In genomic region chr3:69491980-69492379, GRCh38 we compare ENCODE assay signal across 18 cellular contexts.
DNase-seq lines count a peak whose midpoint lies in the region; ATAC-seq, FAIRE-seq and TF ChIP-seq lines count a peak whose summit lies in the region.
"Had no signal": no experiment of that assay in that cellular context is flagged by ENCODE, and none has a peak within 500 bp of the region (broad histone marks: within the 10 kb centered on the region; RNA-seq: fewer than 3 reads in every experiment).

No MANE protein-coding gene starts in this region.

- H3K9me3 ChIP-seq in right atrium auricular region: no peaks in the 10 kb centered on the region
- H3K9me3 ChIP-seq in thyroid gland: no peaks in the 10 kb centered on the region
- H3K9me3 ChIP-seq in HepG2 (ENCODE audit: low read length): no peaks in the 10 kb centered on the region

- BruUV-seq in HepG2 (replicated peaks; lab: Mats Ljungman, UMichigan): no TSS peak

- intact Hi-C loops in thyroid gland (cut with DNase I): no loop called here
- intact Hi-C loops in HepG2 (cut with micrococcal nuclease; ENCODE audit: unreplicated experiment): loop anchor here (10.0 kb wide), 1 partner anchor 303 kb away; no protein-coding TSS in a partner anchor

- H3K79me2 ChIP-seq in HepG2 (ENCODE audit: insufficient read depth, low read length): no peaks in the 10 kb centered on the region

- H4K20me1 ChIP-seq in HepG2 (ENCODE audit: insufficient read depth, low read length): no peaks in the 10 kb centered on the region

- no peak for ATAC-seq in HepG2

- H3K4me2 ChIP-seq in HepG2 (ENCODE audit: low read depth, low read length): no peak overlapping the region

- no peaks in the 10 kb centered on the region for H3K27me3 Mint-ChIP-seq in type B pancreatic cell

- H3K4me3 ChIP-seq in bronchial epithelial cell (ENCODE audit: low read depth, low read length) (no peak overlapping the region), right atrium auricular region (no peak overlapping the region), thyroid gland (replicated peaks in 1 of 3) (no peak overlapping the region), brain microvascular endothelial cell (ENCODE audit: low read depth, low read length) (no peak overlapping the region), HepG2 (replicated peaks in 1 of 3; ENCODE audit: insufficient read depth in 1 of 3, low read depth in 2 of 3, low read length in 3 of 3) (no peak overlapping the region)
- H3K4me3 ChIP-seq: GM23248 had no signal

- TF ChIP-seq POLR2A in thyroid gland (IDR thresholded peaks at IDR 0.05): no peak
- no peak for TF ChIP-seq POLR2A in HepG2 (IDR thresholded peaks at IDR 0.05; ENCODE audit: insufficient read depth in 1 of 2, low read depth in 2 of 2, low read length in 2 of 2)

- no peaks in the 10 kb centered on the region for H3K9me3 Mint-ChIP-seq in type B pancreatic cell
- H3K9me3 Mint-ChIP-seq: CD4-positive, alpha-beta T cell had no signal

- in situ Hi-C loops in brain microvascular endothelial cell (cut with HindIII; ENCODE audit: low pct_ligation_motif_present, low sequenced_read_pairs) (no loop called here), HepG2 (cut with HindIII; ENCODE audit: extremely low pct_ligation_motif_present, low pct_unique_long_range_greater_than_20kb) (no loop called here)

- peak; percentile 82 for FAIRE-seq in bronchial epithelial cell (lab: Jason Lieb, UNC)
- FAIRE-seq in HepG2 (lab: Jason Lieb, UNC): no peak
- FAIRE-seq: G401.6 had no signal

- DNase-seq in DMS 273 (lab: John Stamatoyannopoulos, UW; ENCODE audit: unreplicated experiment) (peak; percentile 1), DMS 273 treated with DMSO at 0.1 percent for 48 hours (lab: John Stamatoyannopoulos, UW) (no peak), bronchial epithelial cell (ENCODE audit: low read depth) (no peak), right atrium auricular region (ENCODE audit: low spot score) (no peak), thyroid gland (peak; percentile 78 to 80), type B pancreatic cell (ENCODE audit: extremely low spot score, unreplicated experiment) (no peak), brain microvascular endothelial cell (no peak), HepG2 (ENCODE audit: low spot score) (no peak)
- DNase-seq: CD4-positive, alpha-beta T cell; DMS79; GM23248; KBM-7; NCI-H1436; NCI-H2029 treated with DMSO at 0.1 percent for 48 hours; NCI-H510A treated with DMSO at 0.1 percent for 48 hours had no signal

- H3K27ac ChIP-seq in right atrium auricular region (peak overlapping the region; percentile 26 to 72), thyroid gland (peak overlapping the region in 2 of 3 donors; percentile 15 to 45), brain microvascular endothelial cell (no peak overlapping the region), HepG2 (ENCODE audit: extremely low read length, insufficient read depth, low read length) (no peak overlapping the region)
- H3K27ac ChIP-seq: 22Rv1, GM23248 had no signal

- no peaks in the 10 kb centered on the region for H3K36me3 Mint-ChIP-seq in type B pancreatic cell

- no peak overlapping the region for H2AFZ ChIP-seq in HepG2 (ENCODE audit: low read length)
- H2AFZ ChIP-seq: GM23248 had no signal

- no peak overlapping the region for H3K27ac Mint-ChIP-seq in type B pancreatic cell
- H3K27ac Mint-ChIP-seq: B cell; CD4-positive, alpha-beta T cell had no signal

- H3K27me3 ChIP-seq in bronchial epithelial cell (ENCODE audit: control insufficient read depth, insufficient read depth, low read length): no peaks in the 10 kb centered on the region
- no peaks in the 10 kb centered on the region for H3K27me3 ChIP-seq in right atrium auricular region
- no peaks in the 10 kb centered on the region for H3K27me3 ChIP-seq in thyroid gland
- no peaks in the 10 kb centered on the region for H3K27me3 ChIP-seq in brain microvascular endothelial cell (replicated peaks)
- 0 out of 5 replicates have a peak, but pooled peaks cover 0 to 3% of the 10 kb centered on the region in 2 experiments for H3K27me3 ChIP-seq in HepG2 (ENCODE audit: control insufficient read depth in 1 of 2, insufficient read depth in 2 of 2, low read length in 2 of 2)

- H3K4me1 Mint-ChIP-seq in type B pancreatic cell (ENCODE audit: unreplicated experiment): peaks cover 8% of the 10 kb centered on the region
- H3K4me1 Mint-ChIP-seq: B cell had no signal

- 28 to 47% methylated on average over 6 of the region's 6 CpGs for WGBS in thyroid gland, 2 donors
- WGBS in HepG2 (ENCODE audit: low lambda C conversion rate): 20% methylated on average over 6 of the region's 6 CpGs

- no peak overlapping the region for H3K9ac ChIP-seq in HepG2 (ENCODE audit: insufficient read depth, low read depth, low read length)
- H3K9ac ChIP-seq: GM23248 had no signal

- H3K36me3 ChIP-seq in bronchial epithelial cell (ENCODE audit: control insufficient read depth, insufficient read depth, low read length) (no peaks in the 10 kb centered on the region), right atrium auricular region (no peaks in the 10 kb centered on the region), thyroid gland (no peaks in the 10 kb centered on the region), brain microvascular endothelial cell (replicated peaks) (no peaks in the 10 kb centered on the region), HepG2 (replicated peaks in 1 of 2; ENCODE audit: control insufficient read depth in 1 of 2, insufficient read depth in 2 of 2, low read length in 2 of 2) (no peaks in the 10 kb centered on the region)

- no peak for TF ChIP-seq EP300 in HepG2 (IDR thresholded peaks at IDR 0.05; ENCODE audit: low read depth in 2 of 2, low read length in 2 of 2)
- TF ChIP-seq EP300 in HepG2 (CRISPR knock-in tag; IDR thresholded peaks at IDR 0.05; ENCODE audit: borderline replicate concordance): no peak

- H3K4me3 Mint-ChIP-seq in type B pancreatic cell: no peak overlapping the region
- H3K4me3 Mint-ChIP-seq: B cell; CD4-positive, alpha-beta T cell had no signal

- no peak for TF ChIP-seq RAD21 in HepG2 (CRISPR knock-in tag; IDR thresholded peaks at IDR 0.05)

- POLR2A ChIA-PET in HepG2 (lab: Yijun Ruan, JAX): no interaction called here

- H3K4me1 ChIP-seq in right atrium auricular region: peaks cover 0 to 34% of the 10 kb centered on the region in 2 donors
- H3K4me1 ChIP-seq in thyroid gland: peaks cover 26 to 34% of the 10 kb centered on the region in 2 donors
- H3K4me1 ChIP-seq in HepG2 (ENCODE audit: insufficient read depth, low read length): no peaks in the 10 kb centered on the region

- CTCF ChIA-PET in HepG2 (lab: Yijun Ruan, JAX; ENCODE audit: low intra/inter-chr PET ratio, low total read pairs): no interaction called here

- TF ChIP-seq CTCF in bronchial epithelial cell (IDR thresholded peaks at IDR 0.05; ENCODE audit: insufficient read depth, low read length, severe bottlenecking) (no peak), right atrium auricular region (IDR thresholded peaks at IDR 0.05) (no peak), thyroid gland (IDR thresholded peaks at IDR 0.05) (no peak), type B pancreatic cell (conservative IDR thresholded peaks at IDR 0.05) (no peak), brain microvascular endothelial cell (IDR thresholded peaks at IDR 0.05; ENCODE audit: low read depth, low read length, missing control alignments) (no peak), HepG2 (CRISPR knock-in tag; IDR thresholded peaks at IDR 0.05) (no peak)

TF ChIP-seq in HepG2, 621 proteins besides CTCF, POLR2A, EP300 and RAD21:
- TF ChIP-seq ZNF256 (CRISPR knock-in tag; conservative IDR thresholded peaks at IDR 0.05): no peak
- TF ChIP-seq MXD3 (CRISPR knock-in tag; IDR thresholded peaks at IDR 0.05): no peak
- no peak for TF ChIP-seq ZNF775 (CRISPR knock-in tag; IDR thresholded peaks at IDR 0.05; ENCODE audit: borderline replicate concordance)
- TF ChIP-seq HNRNPLL (IDR thresholded peaks at IDR 0.05; ENCODE audit: low read depth, low read length, poor library complexity, severe bottlenecking): no peak
- TF ChIP-seq ATF7-NPFF (CRISPR knock-in tag; IDR thresholded peaks at IDR 0.05; ENCODE audit: low read depth): no peak

Comparison
In these comparisons a context has a peak if more than half of its experiments do, and no peak if none do; other contexts are left out.
1. DNase-seq: peak in DMS 273 (single experiment) and thyroid gland (2 of 2); none in DMS 273 treated with DMSO at 0.1 percent for 48 hours (single experiment), bronchial epithelial cell (single experiment), right atrium auricular region (single experiment), type B pancreatic cell (single experiment), brain microvascular endothelial cell (single experiment) and HepG2 (single experiment).
2. H3K27ac ChIP-seq: peak in right atrium auricular region (2 of 2) and thyroid gland (2 of 3); none in brain microvascular endothelial cell (single experiment) and HepG2 (single experiment).